ENCODE assay signal across 23 cellular contexts in the genomic region with DNA sequence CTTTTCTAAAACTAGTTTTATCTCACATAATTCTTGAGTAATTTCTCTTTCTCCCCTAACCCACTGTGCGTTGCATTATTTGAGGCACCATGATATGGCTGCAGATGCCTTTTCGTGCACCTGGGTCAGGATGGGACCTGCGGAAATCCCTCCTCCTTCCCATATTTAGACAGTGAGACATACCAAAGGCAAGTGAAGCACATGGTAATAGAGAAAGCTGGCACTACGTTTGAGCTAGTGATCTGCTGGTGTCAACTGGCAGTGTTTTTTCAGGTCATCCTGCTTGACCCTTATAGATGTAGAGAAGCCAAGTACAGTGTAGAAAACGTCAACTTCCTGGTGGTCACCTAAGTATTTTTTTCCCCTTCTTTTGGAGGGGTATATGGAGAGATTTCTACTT.
"Had no signal": no experiment of that assay in that cellular context is flagged by ENCODE, and none has a peak within 500 bp of the region (broad histone marks: within the 10 kb centered on the region; RNA-seq: fewer than 3 reads in every experiment).

No MANE protein-coding gene starts in this region.

- ATAC-seq: activated CD8-positive, alpha-beta memory T cell treated with anti-CD3 and anti-CD28 coated beads, Interleukin-2, amount 10 ng/mL, durations not matched to agents 7 days and 5 days; stimulated activated effector memory CD8-positive, alpha-beta T cell treated with anti-CD3 and anti-CD28 coated beads, Interleukin-12 subunit alpha, Interleukin-12 subunit beta, amount 100 ng/mL, for 72 hours; T-cell; upper lobe of right lung had no signal

- DNase-seq: activated B cell treated with CpG ODN at 0.5 μM for 24 hours; activated CD4-positive, alpha-beta memory T cell treated with anti-CD3 and anti-CD28 coated beads for 36 hours; activated CD4-positive, alpha-beta T cell treated with anti-CD3 and anti-CD28 coated beads for 4 hours; activated CD8-positive, alpha-beta memory T cell treated with anti-CD3 and anti-CD28 coated beads, Interleukin-2, amount 10 ng/mL, durations not matched to agents 7 days and 5 days; hypothalamus; islet precursor cell; mammary epithelial cell; midbrain; nephron progenitor cell; occipital lobe; posterior cingulate gyrus; retina; SK-N-SH; small intestine; stimulated activated CD4-positive, alpha-beta T cell treated with anti-CD3 and anti-CD28 coated beads, Interleukin-4, amount 100 ng/mL, for 1 hour; stomach; T-cell; testis; upper lobe of right lung had no signal

- H3K9me3 ChIP-seq: esophagus muscularis mucosa, SK-N-SH, stomach, testis, upper lobe of right lung had no signal

- H3K9ac ChIP-seq: SK-N-SH had no signal

- H3K27me3 ChIP-seq: cardiac muscle cell, esophagus muscularis mucosa, stomach, testis, upper lobe of right lung had no signal

- FAIRE-seq: endometrium, small intestine had no signal

- H3K36me3 ChIP-seq: cardiac muscle cell, esophagus muscularis mucosa, stomach, upper lobe of right lung had no signal

- H3K4me3 ChIP-seq: cardiac muscle cell, esophagus muscularis mucosa, stomach, testis, upper lobe of right lung had no signal

- H3K4me2 ChIP-seq: SK-N-SH had no signal

- H3K27ac ChIP-seq: cardiac muscle cell, stomach, testis, upper lobe of right lung had no signal
